Comparison of ENCODE assay signal across 1 cellular context in genomic region chr9:124285490-124285889, GRCh38.
TF ChIP-seq lines count a peak whose summit lies in the region.

No MANE protein-coding gene starts in this region.

TF ChIP-seq in GM12878, 131 proteins besides CTCF, POLR2A, EP300 and RAD21:
- TF ChIP-seq, protein P1, sequence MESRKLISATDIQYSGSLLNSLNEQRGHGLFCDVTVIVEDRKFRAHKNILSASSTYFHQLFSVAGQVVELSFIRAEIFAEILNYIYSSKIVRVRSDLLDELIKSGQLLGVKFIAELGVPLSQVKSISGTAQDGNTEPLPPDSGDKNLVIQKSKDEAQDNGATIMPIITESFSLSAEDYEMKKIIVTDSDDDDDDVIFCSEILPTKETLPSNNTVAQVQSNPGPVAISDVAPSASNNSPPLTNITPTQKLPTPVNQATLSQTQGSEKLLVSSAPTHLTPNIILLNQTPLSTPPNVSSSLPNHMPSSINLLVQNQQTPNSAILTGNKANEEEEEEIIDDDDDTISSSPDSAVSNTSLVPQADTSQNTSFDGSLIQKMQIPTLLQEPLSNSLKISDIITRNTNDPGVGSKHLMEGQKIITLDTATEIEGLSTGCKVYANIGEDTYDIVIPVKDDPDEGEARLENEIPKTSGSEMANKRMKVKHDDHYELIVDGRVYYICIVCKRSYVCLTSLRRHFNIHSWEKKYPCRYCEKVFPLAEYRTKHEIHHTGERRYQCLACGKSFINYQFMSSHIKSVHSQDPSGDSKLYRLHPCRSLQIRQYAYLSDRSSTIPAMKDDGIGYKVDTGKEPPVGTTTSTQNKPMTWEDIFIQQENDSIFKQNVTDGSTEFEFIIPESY (IDR thresholded peaks at IDR 0.05): no peak
- TF ChIP-seq HSF1 (IDR thresholded peaks at IDR 0.05; ENCODE audit: low read depth, low read length) (no peak), PBX3 (IDR thresholded peaks at IDR 0.05; ENCODE audit: insufficient replicate concordance, low read depth, low read length) (no peak), IKZF1 (conservative IDR thresholded peaks at IDR 0.05) (no peak), MXI1 (IDR thresholded peaks at IDR 0.05; ENCODE audit: low read depth, low read length) (no peak), BRCA1 (IDR thresholded peaks at IDR 0.05; ENCODE audit: low read depth, low read length) (no peak), EED (IDR thresholded peaks at IDR 0.05; ENCODE audit: low read depth) (no peak), FOXK2 (IDR thresholded peaks at IDR 0.05) (no peak), IRF3 (IDR thresholded peaks at IDR 0.05) (no peak), PML (IDR thresholded peaks at IDR 0.05; ENCODE audit: low read length) (no peak), CREM (IDR thresholded peaks at IDR 0.05; ENCODE audit: low read depth) (no peak), SKIL (IDR thresholded peaks at IDR 0.05; ENCODE audit: low read depth, poor library complexity, severe bottlenecking) (no peak), BCLAF1 (IDR thresholded peaks at IDR 0.05) (no peak), SRF (IDR thresholded peaks at IDR 0.05; ENCODE audit: low read depth in 2 of 2, low read length in 2 of 2) (no peak), TCF12 (IDR thresholded peaks at IDR 0.05; ENCODE audit: low read depth, low read length) (no peak), RUNX3 (IDR thresholded peaks at IDR 0.05; ENCODE audit: low read length) (no peak)
- TF ChIP-seq, protein P2, sequence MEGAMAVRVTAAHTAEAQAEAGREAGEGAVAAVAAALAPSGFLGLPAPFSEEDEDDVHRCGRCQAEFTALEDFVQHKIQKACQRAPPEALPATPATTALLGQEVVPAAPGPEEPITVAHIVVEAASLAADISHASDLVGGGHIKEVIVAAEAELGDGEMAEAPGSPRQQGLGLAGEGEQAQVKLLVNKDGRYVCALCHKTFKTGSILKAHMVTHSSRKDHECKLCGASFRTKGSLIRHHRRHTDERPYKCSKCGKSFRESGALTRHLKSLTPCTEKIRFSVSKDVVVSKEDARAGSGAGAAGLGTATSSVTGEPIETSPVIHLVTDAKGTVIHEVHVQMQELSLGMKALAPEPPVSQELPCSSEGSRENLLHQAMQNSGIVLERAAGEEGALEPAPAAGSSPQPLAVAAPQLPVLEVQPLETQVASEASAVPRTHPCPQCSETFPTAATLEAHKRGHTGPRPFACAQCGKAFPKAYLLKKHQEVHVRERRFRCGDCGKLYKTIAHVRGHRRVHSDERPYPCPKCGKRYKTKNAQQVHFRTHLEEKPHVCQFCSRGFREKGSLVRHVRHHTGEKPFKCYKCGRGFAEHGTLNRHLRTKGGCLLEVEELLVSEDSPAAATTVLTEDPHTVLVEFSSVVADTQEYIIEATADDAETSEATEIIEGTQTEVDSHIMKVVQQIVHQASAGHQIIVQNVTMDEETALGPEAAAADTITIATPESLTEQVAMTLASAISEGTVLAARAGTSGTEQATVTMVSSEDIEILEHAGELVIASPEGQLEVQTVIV (IDR thresholded peaks at IDR 0.05; ENCODE audit: borderline replicate concordance, partially characterized antibody): no peak
